In the genomic region with DNA sequence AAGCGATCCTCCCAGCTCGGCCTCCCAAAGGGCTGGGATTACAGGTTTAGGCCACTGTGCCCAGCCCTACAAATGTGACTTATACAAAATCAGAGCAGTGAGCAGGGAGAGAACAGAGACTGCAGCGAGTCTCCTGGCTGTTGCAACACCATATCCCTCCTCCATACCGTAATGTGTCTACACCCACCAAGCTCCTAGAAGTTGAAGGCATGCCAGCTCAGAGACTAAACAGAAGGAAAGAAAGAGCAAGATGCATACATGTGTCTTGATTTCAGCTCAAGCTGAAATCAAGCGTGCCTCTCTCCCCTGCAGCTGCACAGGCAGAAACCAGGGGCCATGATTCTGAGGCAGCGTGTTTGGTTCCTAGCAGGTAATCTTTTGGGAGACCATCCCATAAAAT, we compare ENCODE assay signal across 13 cellular contexts. TPM values are rescaled to one million over a fixed set of nuclear protein-coding genes. Genes with fewer than 3 reads are reported as not detected.
DNase-seq lines count a peak whose midpoint lies in the region; TF ChIP-seq lines count a peak whose summit lies in the region.
"Had no signal": no experiment of that assay in that cellular context is flagged by ENCODE, and none has a peak within 500 bp of the region (broad histone marks: within the 10 kb centered on the region; RNA-seq: fewer than 3 reads in every experiment).

No MANE protein-coding gene starts in this region.

- H3K9me3 ChIP-seq in mammary epithelial cell (replicated peaks; ENCODE audit: insufficient read depth, low read length) (no peaks in the 10 kb centered on the region), right atrium auricular region (no peaks in the 10 kb centered on the region), suprapubic skin (no peaks in the 10 kb centered on the region), thyroid gland (no peaks in the 10 kb centered on the region)
- H3K9me3 ChIP-seq: right lobe of liver had no signal

- peak overlapping the region; percentile 21 for H2AFZ ChIP-seq in mammary epithelial cell (ENCODE audit: low read depth, low read length)

- H3K4me1 ChIP-seq in mammary epithelial cell (ENCODE audit: insufficient read depth, low read length) (peaks cover 30% of the 10 kb centered on the region), right atrium auricular region (peaks cover 0 to 71% of the 10 kb centered on the region in 2 donors), suprapubic skin (peaks cover 43% of the 10 kb centered on the region), thyroid gland (peaks cover 10 to 15% of the 10 kb centered on the region in 2 donors)
- H3K4me1 ChIP-seq: right lobe of liver had no signal

- H3K27ac ChIP-seq in mammary epithelial cell (ENCODE audit: insufficient read depth, low read depth, low read length) (no peak overlapping the region), right atrium auricular region (peak overlapping the region; percentile 49 to 56), suprapubic skin (peak overlapping the region; percentile 36), thyroid gland (no peak overlapping the region)
- H3K27ac ChIP-seq: right lobe of liver, WERI-Rb-1 had no signal

- DNase-seq in HCEC 1CT (peak; percentile 80), mammary epithelial cell (peak; percentile 60), right atrium auricular region (ENCODE audit: low spot score) (no peak), suprapubic skin (ENCODE audit: low spot score in 2 of 2) (no peak), lower leg skin (ENCODE audit: low spot score in 2 of 2) (no peak), thyroid gland (no peak), NCI-H446 treated with DMSO at 0.1 percent for 48 hours (lab: John Stamatoyannopoulos, UW) (no peak), NCI-H1417 (lab: John Stamatoyannopoulos, UW) (no peak)
- DNase-seq: activated naive CD4-positive, alpha-beta T cell treated with anti-CD3 and anti-CD28 coated beads, Interleukin-2, amount 50 U/mL, for 16 hours; NCI-H510A; right lobe of liver; stimulated activated naive CD8-positive, alpha-beta T cell treated with anti-CD3 and anti-CD28 coated beads, Interleukin-15, amount 100 ng/mL, for 72 hours; WERI-Rb-1 had no signal

- H3K4me3 ChIP-seq in mammary epithelial cell (replicated peaks in 1 of 3; ENCODE audit: insufficient read depth in 1 of 3, low read depth in 2 of 3, low read length in 3 of 3): no peak overlapping the region
- no peak overlapping the region for H3K4me3 ChIP-seq in right atrium auricular region
- no peak overlapping the region for H3K4me3 ChIP-seq in suprapubic skin
- no peak overlapping the region for H3K4me3 ChIP-seq in lower leg skin (ENCODE audit: low read depth, poor library complexity, severe bottlenecking)
- H3K4me3 ChIP-seq in thyroid gland (replicated peaks in 1 of 3): no peak overlapping the region
- H3K4me3 ChIP-seq: right lobe of liver had no signal

- no peak overlapping the region for H3K9ac ChIP-seq in mammary epithelial cell (ENCODE audit: insufficient read depth, low read length)

- TF ChIP-seq POLR2A in suprapubic skin (IDR thresholded peaks at IDR 0.05) (no peak), lower leg skin (IDR thresholded peaks at IDR 0.05) (no peak), thyroid gland (IDR thresholded peaks at IDR 0.05) (no peak)

- CTCF ChIA-PET in mammary epithelial cell (lab: Charles Lee; ENCODE audit: low non-redundant PET): no interaction called here

- no peaks in the 10 kb centered on the region for H4K20me1 ChIP-seq in mammary epithelial cell (ENCODE audit: insufficient read depth, low read length)

- intact Hi-C loops in mammary epithelial cell (cut with micrococcal nuclease): no loop called here
- intact Hi-C loops in lower leg skin (cut with DNase I; ENCODE audit: low total_unique reads): no loop called here
- intact Hi-C loops in thyroid gland (cut with DNase I): no loop called here

- TF ChIP-seq CTCF in mammary epithelial cell (conservative IDR thresholded peaks at IDR 0.05 in 1 of 2, IDR thresholded peaks at IDR 0.05 in 1 of 2; ENCODE audit: extremely low read depth in 1 of 2, insufficient read depth in 1 of 2, low read depth in 1 of 2, low read length in 2 of 2) (no peak), right atrium auricular region (IDR thresholded peaks at IDR 0.05) (no peak), suprapubic skin (IDR thresholded peaks at IDR 0.05) (no peak), lower leg skin (IDR thresholded peaks at IDR 0.05) (no peak), thyroid gland (IDR thresholded peaks at IDR 0.05) (no peak)

- BruUV-seq in mammary epithelial cell (replicated peaks; lab: Mats Ljungman, UMichigan): no TSS peak

- peaks cover 99% of the 10 kb centered on the region for H3K79me2 ChIP-seq in mammary epithelial cell (ENCODE audit: insufficient read depth, low read length)

- no peaks in the 10 kb centered on the region for H3K27me3 ChIP-seq in mammary epithelial cell (ENCODE audit: insufficient read depth, low read length)
- H3K27me3 ChIP-seq in right atrium auricular region: no peaks in the 10 kb centered on the region
- no peaks in the 10 kb centered on the region for H3K27me3 ChIP-seq in suprapubic skin
- no peaks in the 10 kb centered on the region for H3K27me3 ChIP-seq in thyroid gland
- H3K27me3 ChIP-seq: right lobe of liver had no signal

- in situ Hi-C loops in mammary epithelial cell (cut with MboI; ENCODE audit: low sequenced_read_pairs in 2 of 2): no loop called here

- WGBS in mammary epithelial cell (ENCODE audit: low coverage, missing lambda C conversion rate): 49% methylated on average over 6 of the region's 6 CpGs
- WGBS in suprapubic skin: 48% methylated on average over 6 of the region's 6 CpGs
- 56 to 63% methylated on average over 6 of the region's 6 CpGs for WGBS in lower leg skin, 2 donors
- WGBS in thyroid gland, 2 donors: 79 to 89% methylated on average over 6 of the region's 6 CpGs

- peak overlapping the region; percentile 54 for H3K4me2 ChIP-seq in mammary epithelial cell (ENCODE audit: insufficient read depth, low read depth, low read length)

- TF ChIP-seq EP300 in suprapubic skin (IDR thresholded peaks at IDR 0.05): no peak

- dilution Hi-C loops in mammary epithelial cell (cut with HindIII; ENCODE audit: low sequenced_read_pairs): loop anchor here (5.0 kb wide), 2 partner anchors 33 to 52 kb away; no protein-coding TSS in a partner anchor

- H3K36me3 ChIP-seq in mammary epithelial cell (ENCODE audit: insufficient read depth, low read length) (no peaks in the 10 kb centered on the region), right atrium auricular region (no peaks in the 10 kb centered on the region), suprapubic skin (no peaks in the 10 kb centered on the region), thyroid gland (no peaks in the 10 kb centered on the region)
- H3K36me3 ChIP-seq: right lobe of liver, WERI-Rb-1 had no signal

RNA-seq across cellular contexts. Expression of a gene that starts 34.7 kb away (rescaled TPM):
- 10 to 100 TPM; 22.9 to 36.0 TPM for total RNA-seq in mammary epithelial cell
- 13.4 TPM for polyA plus RNA-seq in mammary epithelial cell
- 20.1 TPM for polyA minus RNA-seq in mammary epithelial cell
- 10 to 100 TPM; 16.2 to 27.2 TPM for total RNA-seq in right atrium auricular region
- total RNA-seq in suprapubic skin: 10 to 100 TPM in 3 of 4 donors, 1 to 10 TPM in 1; 8.3 to 27.1 (median 11.1) TPM
- total RNA-seq in lower leg skin: 10 to 100 TPM in 3 of 4 donors, 1 to 10 TPM in 1; 8.2 to 22.3 (median 15.2) TPM
- 10 to 100 TPM; 12.3 to 33.3 (median 26.2) TPM for total RNA-seq in thyroid gland

Comparison
In these comparisons a context has a peak if more than half of its experiments do, and no peak if none do; other contexts are left out.
1. DNase-seq: peak in HCEC 1CT (single experiment) and mammary epithelial cell (single experiment); none in right atrium auricular region (single experiment), suprapubic skin (0 of 2), lower leg skin (0 of 2), thyroid gland (0 of 2), NCI-H446 treated with DMSO at 0.1 percent for 48 hours (single experiment) and NCI-H1417 (0 of 3).
2. H3K27ac ChIP-seq: peak in right atrium auricular region (2 of 2) and suprapubic skin (single experiment); none in mammary epithelial cell (single experiment) and thyroid gland (0 of 3).